Comparison of ENCODE assay signal across 16 cellular contexts in genomic region chr20:49595346-49595745, GRCh38. TPM values are rescaled to one million over a fixed set of nuclear protein-coding genes. Genes with fewer than 3 reads are reported as not detected.
DNase-seq lines count a peak whose midpoint lies in the region; ATAC-seq and TF ChIP-seq lines count a peak whose summit lies in the region.
"Had no signal": no experiment of that assay in that cellular context is flagged by ENCODE, and none has a peak within 500 bp of the region (broad histone marks: within the 10 kb centered on the region; RNA-seq: fewer than 3 reads in every experiment).

No MANE protein-coding gene starts in this region.

- H3K9me3 Mint-ChIP-seq in activated T-cell treated with anti-CD3 and anti-CD28 coated beads, Interleukin-2, amount 50 U/mL, for 24 hours = peaks cover 6% of the 10 kb centered on the region
- H3K9me3 Mint-ChIP-seq in T-cell = no peaks in the 10 kb centered on the region

- WGBS in esophagus muscularis mucosa = 83% methylated on average over 10 of the region's 10 CpGs
- WGBS in stomach, 5 donors = 83 to 90% (median 88%) methylated on average over 10 of the region's 10 CpGs

- H3K27me3 Mint-ChIP-seq in activated T-cell treated with anti-CD3 and anti-CD28 coated beads, Interleukin-2, amount 50 U/mL, for 24 hours = no peaks in the 10 kb centered on the region
- H3K27me3 Mint-ChIP-seq in T-cell = peaks cover 0 to 2% of the 10 kb centered on the region in 2 donors

- H3K27ac ChIP-seq in esophagus muscularis mucosa (replicated peaks in 1 of 4) = peak overlapping the region; percentile 60 to 75 (median 69)
- H3K27ac ChIP-seq in stomach = peak overlapping the region; percentile 69 to 83 (median 72)
- H3K27ac ChIP-seq: body of pancreas had no signal

- H3K27ac Mint-ChIP-seq in activated T-cell treated with anti-CD3 and anti-CD28 coated beads, Interleukin-2, amount 50 U/mL, for 24 hours = peak overlapping the region; percentile 98
- H3K27ac Mint-ChIP-seq in T-cell = peak overlapping the region in 1 of 2 donors; percentile 82
- H3K27ac Mint-ChIP-seq: IgD-negative memory B cell had no signal

- H3K36me3 Mint-ChIP-seq in activated T-cell treated with anti-CD3 and anti-CD28 coated beads, Interleukin-2, amount 50 U/mL, for 24 hours (ENCODE audit: low read depth) = peaks cover 34% of the 10 kb centered on the region
- H3K36me3 Mint-ChIP-seq in T-cell = no peaks in the 10 kb centered on the region

- H3K4me1 Mint-ChIP-seq in activated T-cell treated with anti-CD3 and anti-CD28 coated beads, Interleukin-2, amount 50 U/mL, for 24 hours (ENCODE audit: low read depth) = peaks cover 73% of the 10 kb centered on the region
- peaks cover 25 to 65% (median 41%) of the 10 kb centered on the region in 3 donors for H3K4me1 Mint-ChIP-seq in T-cell

- H3K9me3 ChIP-seq in esophagus muscularis mucosa (no peaks in the 10 kb centered on the region), stomach (no peaks in the 10 kb centered on the region)
- H3K9me3 ChIP-seq: body of pancreas, transverse colon had no signal

- TF ChIP-seq EP300 in esophagus muscularis mucosa (IDR thresholded peaks at IDR 0.05) = no peak
- TF ChIP-seq EP300 in stomach (IDR thresholded peaks at IDR 0.05) = no peak

- CTCF ChIA-PET in T-cell (lab: Charles Lee) = interaction anchor here in 1 of 2 donors (0.5 kb wide), 1 partner anchor 476 kb away, joined by 6 read pairs; no protein-coding TSS in a partner anchor

- DNase-seq in activated T-cell treated with anti-CD3 and anti-CD28 coated beads, Interleukin-2, amount 50 U/mL, for 24 hours = peak; percentile 40
- no peak for DNase-seq in activated T-cell treated with anti-CD3 and anti-CD28 coated beads for 4 hours
- DNase-seq in T-cell = no peak
- no peak for DNase-seq in esophagus muscularis mucosa (ENCODE audit: extremely low spot score)
- no peak for DNase-seq in stomach
- DNase-seq in NCI-H446 treated with DMSO at 0.1 percent for 48 hours (lab: John Stamatoyannopoulos, UW) = no peak
- no peak for DNase-seq in COLO829 (ENCODE audit: low spot score)
- DNase-seq: body of pancreas; DMS153; effector memory CD4-positive, alpha-beta T cell; small intestine; T1000; transverse colon had no signal

- H3K4me3 Mint-ChIP-seq in activated T-cell treated with anti-CD3 and anti-CD28 coated beads, Interleukin-2, amount 50 U/mL, for 24 hours = peak overlapping the region; percentile 80
- peak overlapping the region in 2 of 3 donors; percentile 6 to 23 for H3K4me3 Mint-ChIP-seq in T-cell

- H3K36me3 ChIP-seq in esophagus muscularis mucosa (no peaks in the 10 kb centered on the region), stomach (no peaks in the 10 kb centered on the region)
- H3K36me3 ChIP-seq: transverse colon had no signal

- H3K4me3 ChIP-seq in esophagus muscularis mucosa = no peak overlapping the region
- no peak overlapping the region for H3K4me3 ChIP-seq in stomach
- H3K4me3 ChIP-seq: body of pancreas, transverse colon had no signal

- H3K4me1 ChIP-seq in esophagus muscularis mucosa (peaks cover 30 to 40% (median 35%) of the 10 kb centered on the region in 4 donors), stomach (peaks cover 23 to 55% (median 39%) of the 10 kb centered on the region in 4 donors)
- H3K4me1 ChIP-seq: body of pancreas had no signal

- intact Hi-C loops in esophagus muscularis mucosa (cut with DNase I) = no loop called here
- intact Hi-C loops in stomach (cut with DNase I; ENCODE audit: low total_unique reads) = no loop called here

- no peaks in the 10 kb centered on the region for H3K27me3 ChIP-seq in esophagus muscularis mucosa
- no peaks in the 10 kb centered on the region for H3K27me3 ChIP-seq in stomach
- H3K27me3 ChIP-seq: body of pancreas, transverse colon had no signal

- ATAC-seq in T-cell (replicated peaks in 1 of 4) = no peak
- ATAC-seq in HG02884 (IDR thresholded peaks at IDR 0.05; ENCODE audit: unreplicated experiment) = no peak
- ATAC-seq: body of pancreas had no signal

- TF ChIP-seq POLR2A in esophagus muscularis mucosa (IDR thresholded peaks at IDR 0.05; ENCODE audit: low read depth) (no peak), stomach (IDR thresholded peaks at IDR 0.05) (no peak)

- POLR2A ChIA-PET in T-cell (lab: Charles Lee) = no interaction called here

- TF ChIP-seq CTCF in esophagus muscularis mucosa (IDR thresholded peaks at IDR 0.05) = no peak
- no peak for TF ChIP-seq CTCF in stomach (IDR thresholded peaks at IDR 0.05)

RNA-seq across cellular contexts. Expression of gene PTGIS, which starts 27.4 kb away (rescaled TPM):
- under 1 TPM in 3 of 5 donors, not detected in 2; 0.22 to 0.46 (median 0.23) TPM for total RNA-seq in T-cell
- total RNA-seq in esophagus muscularis mucosa = 100 to 1,000 TPM; 107 to 217 (median 130) TPM
- total RNA-seq in stomach = 10 to 100 TPM in 4 of 5 donors, 1 to 10 TPM in 1; 8.4 to 84.8 (median 24.8) TPM
- polyA plus RNA-seq in stomach = 10 to 100 TPM in 1 of 3 donors, 1 to 10 TPM in 2; 4.9 to 14.8 (median 6.9) TPM
- total RNA-seq: NCI-H460 had no signal
- polyA plus RNA-seq: IgD-negative memory B cell had no signal

Comparison
In these comparisons a context has a peak if more than half of its experiments do, and no peak if none do; other contexts are left out.
1. RNA of gene PTGIS, which starts 27.4 kb away (total RNA-seq): 107 to 217 TPM in esophagus muscularis mucosa and 8.4 to 84.8 TPM in stomach; 0.22 to 0.46 TPM in T-cell; every median in the first group is over 4 times any median in the second.